Comparison of ENCODE assay signal across 12 cellular contexts in the genomic region with DNA sequence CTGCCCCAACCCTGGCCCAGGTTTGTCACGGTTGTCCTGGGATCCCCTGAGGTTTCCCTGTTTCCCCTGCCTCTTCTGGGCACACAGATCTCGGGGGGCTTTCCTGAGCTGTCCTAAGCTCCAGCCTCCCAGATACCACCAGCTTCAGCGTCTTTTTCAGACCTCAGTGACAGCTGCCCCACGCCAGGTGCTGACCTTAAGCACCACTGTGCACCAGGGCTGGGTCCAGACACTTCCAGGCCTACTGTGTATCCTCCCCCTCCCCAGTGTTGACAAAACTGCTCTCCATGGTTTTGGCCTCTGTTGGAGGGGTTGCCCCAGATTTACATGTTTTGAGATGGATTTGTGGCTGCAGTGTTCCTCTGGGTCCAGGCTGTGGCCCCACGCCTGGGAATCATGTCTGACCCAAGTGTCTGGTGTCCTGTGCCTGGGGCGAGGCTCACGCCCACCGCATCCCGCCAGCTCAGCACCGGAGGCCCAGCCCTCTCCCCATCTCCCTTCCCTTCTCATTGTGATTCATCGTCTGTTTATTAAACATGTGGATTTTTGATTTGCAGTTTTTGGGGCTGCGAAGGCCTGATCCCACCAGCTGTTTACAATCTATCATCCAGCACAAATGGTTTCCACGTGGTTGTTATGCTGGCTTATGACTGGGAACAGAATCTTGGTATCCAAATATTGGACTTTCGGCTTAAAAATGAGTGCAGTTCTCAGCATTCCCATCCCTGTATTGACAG.
DNase-seq lines count a peak whose midpoint lies in the region; ATAC-seq and TF ChIP-seq lines count a peak whose summit lies in the region.
"Had no signal": no experiment of that assay in that cellular context is flagged by ENCODE, and none has a peak within 500 bp of the region (broad histone marks: within the 10 kb centered on the region; RNA-seq: fewer than 3 reads in every experiment).

No MANE protein-coding gene starts in this region.

- no peak overlapping the region for H4K8ac ChIP-seq in mesenchymal stem cell (ENCODE audit: low read length)

- peak overlapping the region; percentile 19 for H3K9ac ChIP-seq in mesenchymal stem cell (ENCODE audit: low read length)

- no peak overlapping the region for H2BK12ac ChIP-seq in mesenchymal stem cell (ENCODE audit: low read length in 2 of 2)

- no peak overlapping the region for H3K4me2 ChIP-seq in mesenchymal stem cell (ENCODE audit: low read length, poor library complexity, severe bottlenecking)

- no peak overlapping the region for H3K14ac ChIP-seq in mesenchymal stem cell (ENCODE audit: low read length in 2 of 2)

- no peak overlapping the region for H2AK5ac ChIP-seq in mesenchymal stem cell (ENCODE audit: low read length, severe bottlenecking)

- no peak overlapping the region for H4K91ac ChIP-seq in mesenchymal stem cell (ENCODE audit: low read length)

- CTCF ChIA-PET in activated CD8-positive, alpha-beta memory T cell treated with anti-CD3 and anti-CD28 coated beads, Interleukin-2, amount 10 ng/mL, durations not matched to agents 7 days and 5 days (lab: Charles Lee): no interaction called here

- peaks cover 5% of the 10 kb centered on the region for H3K9me3 ChIP-seq in mesenchymal stem cell (ENCODE audit: control insufficient read depth, low read length)
- H3K9me3 ChIP-seq in upper lobe of right lung: no peaks in the 10 kb centered on the region

- H3K36me3 Mint-ChIP-seq in activated CD8-positive, alpha-beta memory T cell treated with anti-CD3 and anti-CD28 coated beads, Interleukin-2, amount 10 ng/mL, durations not matched to agents 7 days and 5 days: no peaks in the 10 kb centered on the region
- H3K36me3 Mint-ChIP-seq in activated T-helper 2 cell treated with anti-CD3 and anti-CD28 coated beads, Interferon-gamma antibody, Interleukin-2, Interleukin-4, amounts not matched to agents 10 μg/mL and 5 μg/mL and 100 μg/mL, durations not matched to agents 14 hours and 24 hours and 36 hours (ENCODE audit: low read depth): no peaks in the 10 kb centered on the region

- TF ChIP-seq CTCF in coronary artery (IDR thresholded peaks at IDR 0.05) (no peak), upper lobe of right lung (IDR thresholded peaks at IDR 0.05) (no peak)

- ATAC-seq in activated CD8-positive, alpha-beta memory T cell treated with anti-CD3 and anti-CD28 coated beads, Interleukin-2, amount 10 ng/mL, durations not matched to agents 7 days and 5 days: no peak
- peak; percentile 14 for ATAC-seq in upper lobe of right lung
- ATAC-seq: activated naive CD8-positive, alpha-beta T cell treated with anti-CD3 and anti-CD28 coated beads, Interleukin-2, amount 50 U/mL, for 24 hours had no signal

- H2BK120ac ChIP-seq in mesenchymal stem cell (ENCODE audit: low read depth, low read length): no peak overlapping the region

- no peak overlapping the region for H3K27ac Mint-ChIP-seq in activated CD8-positive, alpha-beta memory T cell treated with anti-CD3 and anti-CD28 coated beads, Interleukin-2, amount 10 ng/mL, durations not matched to agents 7 days and 5 days
- no peak overlapping the region for H3K27ac Mint-ChIP-seq in activated T-helper 2 cell treated with anti-CD3 and anti-CD28 coated beads, Interferon-gamma antibody, Interleukin-2, Interleukin-4, amounts not matched to agents 10 μg/mL and 5 μg/mL and 100 μg/mL, durations not matched to agents 14 hours and 24 hours and 36 hours
- H3K27ac Mint-ChIP-seq: activated naive CD8-positive, alpha-beta T cell treated with anti-CD3 and anti-CD28 coated beads, Interleukin-2, amount 50 U/mL, for 24 hours had no signal

- H2AFZ ChIP-seq in mesenchymal stem cell (ENCODE audit: low read depth, low read length): no peak overlapping the region

- no peaks in the 10 kb centered on the region for H3K4me1 ChIP-seq in mesenchymal stem cell (ENCODE audit: control insufficient read depth, insufficient read depth, low read depth, low read length)
- no peaks in the 10 kb centered on the region for H3K4me1 ChIP-seq in upper lobe of right lung
- H3K4me1 ChIP-seq: heart right ventricle had no signal

- no peak overlapping the region for H3K23ac ChIP-seq in mesenchymal stem cell (ENCODE audit: low read length in 2 of 2)

- peaks cover under 1% of the 10 kb centered on the region for H3K4me1 Mint-ChIP-seq in activated CD8-positive, alpha-beta memory T cell treated with anti-CD3 and anti-CD28 coated beads, Interleukin-2, amount 10 ng/mL, durations not matched to agents 7 days and 5 days
- no peaks in the 10 kb centered on the region for H3K4me1 Mint-ChIP-seq in activated T-helper 2 cell treated with anti-CD3 and anti-CD28 coated beads, Interferon-gamma antibody, Interleukin-2, Interleukin-4, amounts not matched to agents 10 μg/mL and 5 μg/mL and 100 μg/mL, durations not matched to agents 14 hours and 24 hours and 36 hours (ENCODE audit: low read depth)
- H3K4me1 Mint-ChIP-seq: activated naive CD8-positive, alpha-beta T cell treated with anti-CD3 and anti-CD28 coated beads, Interleukin-2, amount 50 U/mL, for 24 hours had no signal

- H3K27me3 Mint-ChIP-seq in activated CD8-positive, alpha-beta memory T cell treated with anti-CD3 and anti-CD28 coated beads, Interleukin-2, amount 10 ng/mL, durations not matched to agents 7 days and 5 days: peaks cover 62% of the 10 kb centered on the region
- peaks cover 50% of the 10 kb centered on the region for H3K27me3 Mint-ChIP-seq in activated T-helper 2 cell treated with anti-CD3 and anti-CD28 coated beads, Interferon-gamma antibody, Interleukin-2, Interleukin-4, amounts not matched to agents 10 μg/mL and 5 μg/mL and 100 μg/mL, durations not matched to agents 14 hours and 24 hours and 36 hours (ENCODE audit: low read depth)

- peak; percentile 24 for DNase-seq in activated CD8-positive, alpha-beta memory T cell treated with anti-CD3 and anti-CD28 coated beads for 24 hours
- DNase-seq in activated CD8-positive, alpha-beta memory T cell treated with anti-CD3 and anti-CD28 coated beads, Interleukin-2, amount 10 ng/mL, durations not matched to agents 7 days and 5 days: no peak
- DNase-seq in coronary artery (ENCODE audit: low spot score) (peak; percentile 67), mesenchymal stem cell (no peak), upper lobe of right lung (peak; percentile 40), NCI-H69 (lab: John Stamatoyannopoulos, UW) (no peak), retina (no peak)
- DNase-seq in activated T-helper 2 cell treated with anti-CD3 and anti-CD28 coated beads, Interferon-gamma antibody, Interleukin-2, Interleukin-4, amounts not matched to agents 10 μg/mL and 5 μg/mL and 100 μg/mL, durations not matched to agents 14 hours and 24 hours and 36 hours (ENCODE audit: low spot score): no peak
- DNase-seq: 8988T; activated naive CD8-positive, alpha-beta T cell treated with anti-CD3 and anti-CD28 coated beads, Interleukin-2, amount 50 U/mL, for 24 hours; heart right ventricle had no signal

- H2BK5ac ChIP-seq in mesenchymal stem cell (ENCODE audit: low read depth, low read length, poor library complexity, severe bottlenecking): no peak overlapping the region

- H3K4me3 Mint-ChIP-seq in activated CD8-positive, alpha-beta memory T cell treated with anti-CD3 and anti-CD28 coated beads, Interleukin-2, amount 10 ng/mL, durations not matched to agents 7 days and 5 days: no peak overlapping the region
- H3K4me3 Mint-ChIP-seq in activated T-helper 2 cell treated with anti-CD3 and anti-CD28 coated beads, Interferon-gamma antibody, Interleukin-2, Interleukin-4, amounts not matched to agents 10 μg/mL and 5 μg/mL and 100 μg/mL, durations not matched to agents 14 hours and 24 hours and 36 hours (ENCODE audit: low read depth): no peak overlapping the region
- H3K4me3 Mint-ChIP-seq: activated naive CD8-positive, alpha-beta T cell treated with anti-CD3 and anti-CD28 coated beads, Interleukin-2, amount 50 U/mL, for 24 hours had no signal

- H3K9me3 Mint-ChIP-seq in activated CD8-positive, alpha-beta memory T cell treated with anti-CD3 and anti-CD28 coated beads, Interleukin-2, amount 10 ng/mL, durations not matched to agents 7 days and 5 days (ENCODE audit: low read depth): no peaks in the 10 kb centered on the region
- no peaks in the 10 kb centered on the region for H3K9me3 Mint-ChIP-seq in activated T-helper 2 cell treated with anti-CD3 and anti-CD28 coated beads, Interferon-gamma antibody, Interleukin-2, Interleukin-4, amounts not matched to agents 10 μg/mL and 5 μg/mL and 100 μg/mL, durations not matched to agents 14 hours and 24 hours and 36 hours
- H3K9me3 Mint-ChIP-seq: activated naive CD8-positive, alpha-beta T cell treated with anti-CD3 and anti-CD28 coated beads, Interleukin-2, amount 50 U/mL, for 24 hours had no signal

- H3K27ac ChIP-seq in coronary artery: no peak overlapping the region
- H3K27ac ChIP-seq in mesenchymal stem cell (ENCODE audit: low read length, poor library complexity, severe bottlenecking): no peak overlapping the region
- H3K27ac ChIP-seq in upper lobe of right lung: no peak overlapping the region
- H3K27ac ChIP-seq: heart right ventricle, RWPE1 had no signal

- no peak overlapping the region for H3K18ac ChIP-seq in mesenchymal stem cell (ENCODE audit: low read depth in 1 of 2, low read length in 2 of 2)

- H3K79me1 ChIP-seq in mesenchymal stem cell (replicated peaks; ENCODE audit: low read length, poor library complexity, severe bottlenecking): no peaks in the 10 kb centered on the region

- H3K4ac ChIP-seq in mesenchymal stem cell (ENCODE audit: low read depth in 1 of 2, low read length in 2 of 2): no peak overlapping the region

- no peak overlapping the region for H2BK15ac ChIP-seq in mesenchymal stem cell (ENCODE audit: low read depth, poor library complexity, severe bottlenecking)

- H3K36me3 ChIP-seq in mesenchymal stem cell (ENCODE audit: control insufficient read depth in 1 of 2, insufficient read depth in 2 of 2, low read depth in 1 of 2, low read length in 2 of 2) (no peaks in the 10 kb centered on the region), upper lobe of right lung (no peaks in the 10 kb centered on the region)
- H3K36me3 ChIP-seq: heart right ventricle had no signal

- WGBS in mesenchymal stem cell: 67% methylated on average over 7 of the region's 14 CpGs

- no peak overlapping the region for H3K4me3 ChIP-seq in coronary artery
- no peak overlapping the region for H3K4me3 ChIP-seq in mesenchymal stem cell (ENCODE audit: insufficient read depth in 1 of 2, low read depth in 1 of 2, low read length in 2 of 2)
- no peak overlapping the region for H3K4me3 ChIP-seq in upper lobe of right lung
- H3K4me3 ChIP-seq: heart right ventricle had no signal

- no peaks in the 10 kb centered on the region for H3K27me3 ChIP-seq in mesenchymal stem cell (ENCODE audit: control insufficient read depth in 1 of 2, insufficient read depth in 1 of 2, low read length in 2 of 2)
- H3K27me3 ChIP-seq in upper lobe of right lung: no peaks in the 10 kb centered on the region

- intact Hi-C loops in upper lobe of right lung (cut with DNase I): no loop called here
- intact Hi-C loops in activated T-helper 2 cell treated with anti-CD3 and anti-CD28 coated beads, Interferon-gamma antibody, Interleukin-2, Interleukin-4, amounts not matched to agents 10 μg/mL and 5 μg/mL and 100 μg/mL, durations not matched to agents 14 hours and 24 hours and 36 hours (cut with micrococcal nuclease): no loop called here

Comparison
In these comparisons a context has a peak if more than half of its experiments do, and no peak if none do; other contexts are left out.
1. DNase-seq: peak in activated CD8-positive, alpha-beta memory T cell treated with anti-CD3 and anti-CD28 coated beads for 24 hours (single experiment), coronary artery (single experiment) and upper lobe of right lung (single experiment); none in activated CD8-positive, alpha-beta memory T cell treated with anti-CD3 and anti-CD28 coated beads, Interleukin-2, amount 10 ng/mL, durations not matched to agents 7 days and 5 days (single experiment), mesenchymal stem cell (single experiment), NCI-H69 (single experiment), activated T-helper 2 cell treated with anti-CD3 and anti-CD28 coated beads, Interferon-gamma antibody, Interleukin-2, Interleukin-4, amounts not matched to agents 10 μg/mL and 5 μg/mL and 100 μg/mL, durations not matched to agents 14 hours and 24 hours and 36 hours (single experiment) and retina (single experiment).